Comparison of ENCODE assay signal across 8 cellular contexts in genomic region chr21:16587141-16587570, GRCh38.
DNase-seq lines count a peak whose midpoint lies in the region; ATAC-seq, FAIRE-seq and TF ChIP-seq lines count a peak whose summit lies in the region.

No MANE protein-coding gene starts in this region.

- no peak overlapping the region for H3K4me3 Mint-ChIP-seq in naive thymus-derived CD4-positive, alpha-beta T cell

- H3K4me3 ChIP-seq in brain microvascular endothelial cell (ENCODE audit: low read depth, low read length): no peak overlapping the region
- H3K4me3 ChIP-seq in naive thymus-derived CD4-positive, alpha-beta T cell (ENCODE audit: low read length): no peak overlapping the region

- H3K27ac ChIP-seq in brain microvascular endothelial cell: peak overlapping the region; percentile 91
- H3K27ac ChIP-seq in naive thymus-derived CD4-positive, alpha-beta T cell (ENCODE audit: low read depth, low read length): no peak overlapping the region

- H3K27me3 ChIP-seq in brain microvascular endothelial cell (replicated peaks): no peaks in the 10 kb centered on the region
- no peaks in the 10 kb centered on the region for H3K27me3 ChIP-seq in naive thymus-derived CD4-positive, alpha-beta T cell (ENCODE audit: control insufficient read depth in 2 of 2, insufficient read depth in 2 of 2, low read length in 2 of 2)

- no peaks in the 10 kb centered on the region for H3K4me1 Mint-ChIP-seq in naive thymus-derived CD4-positive, alpha-beta T cell

- H3K36me3 ChIP-seq in brain microvascular endothelial cell (replicated peaks): no peaks in the 10 kb centered on the region
- H3K36me3 ChIP-seq in naive thymus-derived CD4-positive, alpha-beta T cell (ENCODE audit: control insufficient read depth in 2 of 3, insufficient read depth in 3 of 3, low read length in 3 of 3): no peaks in the 10 kb centered on the region

- FAIRE-seq in urothelium cell line (lab: Jason Lieb, UNC): peak; percentile 9

- in situ Hi-C loops in brain microvascular endothelial cell (cut with HindIII; ENCODE audit: low pct_ligation_motif_present, low sequenced_read_pairs): no loop called here

- peaks cover 0 to 4% (median 0%) of the 10 kb centered on the region in 11 donors for H3K9me3 Mint-ChIP-seq in naive thymus-derived CD4-positive, alpha-beta T cell

- H3K4me1 ChIP-seq in naive thymus-derived CD4-positive, alpha-beta T cell (ENCODE audit: control insufficient read depth in 2 of 2, insufficient read depth in 2 of 2, low read length in 2 of 2): no peaks in the 10 kb centered on the region

- POLR2A ChIA-PET in naive thymus-derived CD4-positive, alpha-beta T cell (lab: Charles Lee): no interaction called here

- no peak overlapping the region for H3K27ac Mint-ChIP-seq in naive thymus-derived CD4-positive, alpha-beta T cell

- peak; percentile 7 for DNase-seq in DMS 273 (lab: John Stamatoyannopoulos, UW; ENCODE audit: unreplicated experiment)
- DNase-seq in DMS 273 treated with DMSO at 0.1 percent for 48 hours (lab: John Stamatoyannopoulos, UW): no peak
- peak; percentile 77 for DNase-seq in brain microvascular endothelial cell
- DNase-seq in left lobe of liver (ENCODE audit: low spot score): peak; percentile 90
- DNase-seq in urothelium cell line (ENCODE audit: low spot score): peak; percentile 32
- no peak for DNase-seq in naive thymus-derived CD4-positive, alpha-beta T cell
- no peak for DNase-seq in glomerular visceral epithelial cell (ENCODE audit: extremely low spot score)

- CTCF ChIA-PET in naive thymus-derived CD4-positive, alpha-beta T cell (lab: Charles Lee): no interaction called here

- intact Hi-C loops in naive thymus-derived CD4-positive, alpha-beta T cell (cut with micrococcal nuclease): no loop called here

- ATAC-seq in left lobe of liver (peak; percentile 93), GM18520 (IDR thresholded peaks at IDR 0.05; ENCODE audit: unreplicated experiment) (no peak)
- ATAC-seq in naive thymus-derived CD4-positive, alpha-beta T cell: no peak

- no peaks in the 10 kb centered on the region for H3K36me3 Mint-ChIP-seq in naive thymus-derived CD4-positive, alpha-beta T cell

- no peaks in the 10 kb centered on the region for H3K9me3 ChIP-seq in naive thymus-derived CD4-positive, alpha-beta T cell (ENCODE audit: control insufficient read depth in 2 of 3, low read length in 3 of 3)

- no peak for TF ChIP-seq CTCF in brain microvascular endothelial cell (IDR thresholded peaks at IDR 0.05; ENCODE audit: low read depth, low read length, missing control alignments)

- no peaks in the 10 kb centered on the region for H3K27me3 Mint-ChIP-seq in naive thymus-derived CD4-positive, alpha-beta T cell

Comparison
In these comparisons a context has a peak if more than half of its experiments do, and no peak if none do; other contexts are left out.
1. DNase-seq: peak in DMS 273 (single experiment), brain microvascular endothelial cell (single experiment), left lobe of liver (single experiment) and urothelium cell line (single experiment); none in DMS 273 treated with DMSO at 0.1 percent for 48 hours (single experiment), naive thymus-derived CD4-positive, alpha-beta T cell (0 of 9) and glomerular visceral epithelial cell (single experiment).